Comparison of ENCODE assay signal across 8 cellular contexts in genomic region chr1:212186427-212187207, GRCh38.
DNase-seq lines count a peak whose midpoint lies in the region; ATAC-seq, FAIRE-seq and TF ChIP-seq lines count a peak whose summit lies in the region.

No MANE protein-coding gene starts in this region.

- no peak overlapping the region for H3K4me2 ChIP-seq in parathyroid adenoma (ENCODE audit: low read length)

- H3K4me3 Mint-ChIP-seq in CD4-positive, CD25-positive, alpha-beta regulatory T cell, result peak overlapping the region; percentile 61 to 85 (median 81)

- H3K27me3 ChIP-seq in CD4-positive, CD25-positive, alpha-beta regulatory T cell (ENCODE audit: control insufficient read depth, insufficient read depth, low read length), result no peaks in the 10 kb centered on the region
- H3K27me3 ChIP-seq in parathyroid adenoma (ENCODE audit: control insufficient read depth, insufficient read depth, low read length), result no peaks in the 10 kb centered on the region

- peak in 2 of 3 donors; percentile 38 to 80 for DNase-seq in CD4-positive, CD25-positive, alpha-beta regulatory T cell
- DNase-seq in SKM-1 (lab: John Stamatoyannopoulos, UW; ENCODE audit: unreplicated experiment) (peak; percentile 26), urothelium cell line (ENCODE audit: low spot score) (no peak), NCI-H146 treated with DMSO at 0.1 percent for 48 hours (lab: John Stamatoyannopoulos, UW; ENCODE audit: unreplicated experiment) (no peak), D341Med (ENCODE audit: low spot score) (no peak)

- H3K4me1 Mint-ChIP-seq in CD4-positive, CD25-positive, alpha-beta regulatory T cell, result peaks cover 11 to 34% (median 21%) of the 10 kb centered on the region in 4 donors

- no peak for FAIRE-seq in urothelium cell line (lab: Jason Lieb, UNC)

- ATAC-seq in CD4-positive, CD25-positive, alpha-beta regulatory T cell (ENCODE audit: low read depth in 2 of 2), result peak; percentile 70 to 71
- ATAC-seq in GM19023 (IDR thresholded peaks at IDR 0.05; ENCODE audit: unreplicated experiment) (peak; percentile 98), HG03097 (IDR thresholded peaks at IDR 0.05; ENCODE audit: low FRiP score, unreplicated experiment) (peak; percentile 97)

- peaks cover 0 to 1% (median 0%) of the 10 kb centered on the region in 7 donors for H3K9me3 Mint-ChIP-seq in CD4-positive, CD25-positive, alpha-beta regulatory T cell

- peak overlapping the region; percentile 89 to 93 (median 91) for H3K27ac Mint-ChIP-seq in CD4-positive, CD25-positive, alpha-beta regulatory T cell

- H3K4me3 ChIP-seq in CD4-positive, CD25-positive, alpha-beta regulatory T cell (ENCODE audit: low read depth, low read length), result peak overlapping the region; percentile 68
- no peak overlapping the region for H3K4me3 ChIP-seq in parathyroid adenoma (ENCODE audit: low read depth, low read length)

- H3K9me3 ChIP-seq in CD4-positive, CD25-positive, alpha-beta regulatory T cell (ENCODE audit: control insufficient read depth in 2 of 2, low read length in 2 of 2), result no peaks in the 10 kb centered on the region
- no peaks in the 10 kb centered on the region for H3K9me3 ChIP-seq in parathyroid adenoma (ENCODE audit: control insufficient read depth, low read length)

- H2AFZ ChIP-seq in parathyroid adenoma, result peak overlapping the region; percentile 38

- no peak overlapping the region for H3K9ac ChIP-seq in parathyroid adenoma

- H3K36me3 ChIP-seq in CD4-positive, CD25-positive, alpha-beta regulatory T cell (ENCODE audit: control insufficient read depth, insufficient read depth, low read length), result no peaks in the 10 kb centered on the region
- no peaks in the 10 kb centered on the region for H3K36me3 ChIP-seq in parathyroid adenoma (ENCODE audit: control insufficient read depth, insufficient read depth, low read length)

- H3K4me1 ChIP-seq in CD4-positive, CD25-positive, alpha-beta regulatory T cell (ENCODE audit: control insufficient read depth, insufficient read depth, low read length, poor library complexity, severe bottlenecking), result peaks cover 4% of the 10 kb centered on the region
- peaks cover 7% of the 10 kb centered on the region for H3K4me1 ChIP-seq in parathyroid adenoma

- H3K36me3 Mint-ChIP-seq in CD4-positive, CD25-positive, alpha-beta regulatory T cell, result no peaks in the 10 kb centered on the region

- H3K27ac ChIP-seq in CD4-positive, CD25-positive, alpha-beta regulatory T cell (ENCODE audit: insufficient read depth, low read length, poor library complexity, severe bottlenecking), result peak overlapping the region; percentile 55
- no peak overlapping the region for H3K27ac ChIP-seq in parathyroid adenoma

- TF ChIP-seq CTCF in parathyroid adenoma (IDR thresholded peaks at IDR 0.05), result no peak

- peaks cover 3% of the 10 kb centered on the region for H3K27me3 Mint-ChIP-seq in CD4-positive, CD25-positive, alpha-beta regulatory T cell

- no peaks in the 10 kb centered on the region for H3K79me2 ChIP-seq in parathyroid adenoma

Comparison
In these comparisons a context has a peak if more than half of its experiments do, and no peak if none do; other contexts are left out.
1. DNase-seq: peak in CD4-positive, CD25-positive, alpha-beta regulatory T cell (2 of 3) and SKM-1 (single experiment); none in urothelium cell line (single experiment), NCI-H146 treated with DMSO at 0.1 percent for 48 hours (single experiment) and D341Med (single experiment).
2. Peak in every context shown above with its lines, with median percentiles within 50 percentile points of each other: ATAC-seq.